Comparison of ENCODE assay signal across 20 cellular contexts in genomic region chr5:173265433-173265832, GRCh38. TPM values are rescaled to one million over a fixed set of nuclear protein-coding genes. Genes with fewer than 3 reads are reported as not detected.
DNase-seq lines count a peak whose midpoint lies in the region; ATAC-seq and TF ChIP-seq lines count a peak whose summit lies in the region.
"Had no signal": no experiment of that assay in that cellular context is flagged by ENCODE, and none has a peak within 500 bp of the region (broad histone marks: within the 10 kb centered on the region; RNA-seq: fewer than 3 reads in every experiment).

No MANE protein-coding gene starts in this region.

- peaks cover 9% of the 10 kb centered on the region for H3K27me3 Mint-ChIP-seq in GM23338 (ENCODE audit: insufficient read depth, low read depth, poor library complexity)

- no peak overlapping the region for H3K4me2 ChIP-seq in GM23338

- TF ChIP-seq POLR2A in testis (IDR thresholded peaks at IDR 0.05) = no peak

- 0 out of 2 replicates have a peak overlapping the region, but pooled peaks have one; percentile 18 for H2AFZ ChIP-seq in GM23338

- 27% methylated on average over 10 of the region's 10 CpGs for WGBS in right cardiac atrium
- WGBS in testis, 2 donors = 61 to 66% methylated on average over 10 of the region's 10 CpGs

- H3K79me2 ChIP-seq in GM23338 (replicated peaks; ENCODE audit: insufficient read depth) = no peaks in the 10 kb centered on the region

- intact Hi-C loops in right cardiac atrium (cut with DNase I) = no loop called here
- intact Hi-C loops in testis (cut with DNase I; ENCODE audit: low total_unique reads) = no loop called here

- no peak for TF ChIP-seq CTCF in GM23338 (conservative IDR thresholded peaks at IDR 0.05; ENCODE audit: low read depth in 2 of 2)
- no peak for TF ChIP-seq CTCF in cardiac muscle cell (IDR thresholded peaks at IDR 0.05; ENCODE audit: low read depth, low read length)
- TF ChIP-seq CTCF in testis (IDR thresholded peaks at IDR 0.05) = no peak

- DNase-seq in GM23338 (ENCODE audit: low spot score) (no peak), cardiac muscle cell (ENCODE audit: low read depth in 1 of 2, low spot score in 1 of 2) (peak in 1 of 2 donors; percentile 89), right cardiac atrium (peak; percentile 61 to 85 (median 77)), testis (peak; percentile 27), COLO829 (ENCODE audit: low spot score) (no peak)
- DNase-seq: DMS79 treated with DMSO at 0.1 percent for 48 hours, GOT3, MM.1S, NCI-H1092, NCI-H1694, NCI-H2107, NCI-H510A, NCI-H774, SHP77 treated with DMSO at 0.1 percent for 48 hours had no signal

- H3K4me3 ChIP-seq in GM23338 (no peak overlapping the region), cardiac muscle cell (no peak overlapping the region), right cardiac atrium (ENCODE audit: low read length) (no peak overlapping the region), testis (no peak overlapping the region)

- H3K4me1 ChIP-seq in GM23338 (ENCODE audit: insufficient read depth) (no peaks in the 10 kb centered on the region), cardiac muscle cell (ENCODE audit: low read depth) (peaks cover 46% of the 10 kb centered on the region), right cardiac atrium (ENCODE audit: control insufficient read depth, insufficient read depth, low read length) (no peaks in the 10 kb centered on the region), testis (peaks cover 3% of the 10 kb centered on the region)

- H4K20me1 ChIP-seq in GM23338 (replicated peaks; ENCODE audit: insufficient read depth) = no peaks in the 10 kb centered on the region

- H3K27ac ChIP-seq in GM23338 (ENCODE audit: low read depth) (no peak overlapping the region), cardiac muscle cell (peak overlapping the region; percentile 90), right cardiac atrium (ENCODE audit: low read length) (peak overlapping the region; percentile 16), testis (no peak overlapping the region)
- H3K27ac ChIP-seq: C4-2B had no signal

- H3K27me3 ChIP-seq in GM23338 (ENCODE audit: insufficient read depth) (no peaks in the 10 kb centered on the region), cardiac muscle cell (no peaks in the 10 kb centered on the region), right cardiac atrium (ENCODE audit: control insufficient read depth, insufficient read depth) (no peaks in the 10 kb centered on the region), testis (no peaks in the 10 kb centered on the region)

- no peaks in the 10 kb centered on the region for H3K9me3 Mint-ChIP-seq in GM23338

- H3K36me3 Mint-ChIP-seq in GM23338 (ENCODE audit: low read depth) = no peaks in the 10 kb centered on the region

- no peaks in the 10 kb centered on the region for H3K9me2 ChIP-seq in GM23338 (ENCODE audit: insufficient read depth)

- no peak overlapping the region for H3K27ac Mint-ChIP-seq in GM23338

- ATAC-seq in GM23338 = no peak
- peak; percentile 81 to 86 for ATAC-seq in right cardiac atrium
- no peak for ATAC-seq in GM19023 (IDR thresholded peaks at IDR 0.05; ENCODE audit: unreplicated experiment)
- no peak for ATAC-seq in GM21528 (IDR thresholded peaks at IDR 0.05; ENCODE audit: low FRiP score, unreplicated experiment)
- ATAC-seq: HCT116 had no signal

- no peaks in the 10 kb centered on the region for H3F3A ChIP-seq in GM23338 (replicated peaks; ENCODE audit: low read depth)

- H3K9me3 ChIP-seq in cardiac muscle cell (ENCODE audit: low read depth) (no peaks in the 10 kb centered on the region), right cardiac atrium (ENCODE audit: control insufficient read depth, low read length) (no peaks in the 10 kb centered on the region), testis (no peaks in the 10 kb centered on the region)

- H3K4me3 Mint-ChIP-seq in GM23338 = no peak overlapping the region

- H3K4me1 Mint-ChIP-seq in GM23338 = no peaks in the 10 kb centered on the region

- H3K36me3 ChIP-seq in GM23338 (ENCODE audit: insufficient read depth) (no peaks in the 10 kb centered on the region), cardiac muscle cell (no peaks in the 10 kb centered on the region), testis (ENCODE audit: low read depth, missing control alignments) (no peaks in the 10 kb centered on the region)

TF ChIP-seq in GM23338, 12 proteins besides CTCF, POLR2A, EP300 and RAD21:
- TF ChIP-seq ZNF462 (CRISPR knock-in tag; IDR thresholded peaks at IDR 0.05) (no peak), STAT1 (IDR thresholded peaks at IDR 0.05; ENCODE audit: unreplicated experiment) (no peak), POLR2AphosphoS5 (IDR thresholded peaks at IDR 0.05; ENCODE audit: low read depth) (no peak), JUNB (IDR thresholded peaks at IDR 0.05; ENCODE audit: unreplicated experiment) (no peak)

RNA-seq across cellular contexts. Expression of gene NKX2-5, which starts 30.4 kb away (rescaled TPM):
- 0.21 TPM in 1 of 2 replicates, not detected in the other for total RNA-seq in GM23338 (2014; rRNA removed; shearing (Covaris generic))
- polyA plus RNA-seq in GM23338 (2016; fragmentation: Nextera tagmentation; extraction: Ambion mirVana) (0.78 TPM in 1 of 2 replicates, not detected in the other), cardiac muscle cell (1,190 and 1,339 TPM in 2 replicates), right cardiac atrium (250 TPM), testis (ENCODE audit: insufficient read depth, low read depth, low replicate concordance) (not detected)
- total RNA-seq in cardiac muscle cell (1,657 and 1,772 TPM in 2 replicates), right cardiac atrium (100 to 1,000 TPM; 176 to 241 (median 220) TPM), testis (1 to 10 TPM in 1 of 2 donors, under 1 TPM in 1; 0.94 to 1.2 TPM)
- total RNA-seq: LHCN-M2, OCI-LY7 had no signal

Comparison
In these comparisons a context has a peak if more than half of its experiments do, and no peak if none do; other contexts are left out.
1. ATAC-seq: peak in right cardiac atrium (2 of 2); none in GM23338 (single experiment), GM19023 (single experiment) and GM21528 (single experiment).
2. DNase-seq: peak in right cardiac atrium (3 of 3) and testis (single experiment); none in GM23338 (single experiment) and COLO829 (single experiment).
3. H3K27ac ChIP-seq: peak in cardiac muscle cell (single experiment) and right cardiac atrium (single experiment); none in GM23338 (single experiment) and testis (0 of 2).
4. RNA of gene NKX2-5, which starts 30.4 kb away (total RNA-seq): 1,657 to 1,772 TPM in cardiac muscle cell and 176 to 241 TPM in right cardiac atrium; 0.94 to 1.2 TPM in testis and 0.21 TPM in GM23338; every median in the first group is over 10 times any median in the second.